Comparison of ENCODE assay signal across 20 cellular contexts in genomic region chr9:37127018-37127417, GRCh38.
"Had no signal": no experiment of that assay in that cellular context is flagged by ENCODE, and none has a peak within 500 bp of the region (broad histone marks: within the 10 kb centered on the region; RNA-seq: fewer than 3 reads in every experiment).

No MANE protein-coding gene starts in this region.

- H2AFZ ChIP-seq: hepatocyte had no signal

- H3K27ac Mint-ChIP-seq: naive thymus-derived CD4-positive, alpha-beta T cell; stimulated activated effector memory CD8-positive, alpha-beta T cell treated with anti-CD3 and anti-CD28 coated beads, Interleukin-12 subunit alpha, Interleukin-12 subunit beta, amount 100 ng/mL, for 72 hours; stimulated activated naive CD8-positive, alpha-beta T cell treated with anti-CD3 and anti-CD28 coated beads, Interleukin-15, Interleukin-2, amounts not matched to agents 100 ng/mL and 50 ng/mL, for 24 hours had no signal

- H3K9me3 ChIP-seq: neutrophil, psoas muscle, right lobe of liver, tibial artery, upper lobe of left lung, uterus had no signal

- H3K36me3 ChIP-seq: right lobe of liver, uterus had no signal

- H3K4me1 ChIP-seq: foreskin keratinocyte, uterus had no signal

- H3K4me3 Mint-ChIP-seq: naive thymus-derived CD4-positive, alpha-beta T cell; stimulated activated effector memory CD8-positive, alpha-beta T cell treated with anti-CD3 and anti-CD28 coated beads, Interleukin-12 subunit alpha, Interleukin-12 subunit beta, amount 100 ng/mL, for 72 hours; stimulated activated naive CD8-positive, alpha-beta T cell treated with anti-CD3 and anti-CD28 coated beads, Interleukin-15, Interleukin-2, amounts not matched to agents 100 ng/mL and 50 ng/mL, for 24 hours had no signal

- H3K4me2 ChIP-seq: hepatocyte had no signal

- H3K4me3 ChIP-seq: hepatocyte, lung, psoas muscle, right lobe of liver, tibial artery, upper lobe of left lung, uterus had no signal

- H3K27me3 ChIP-seq: foreskin keratinocyte, hepatocyte, neutrophil, right lobe of liver, tibial artery, upper lobe of left lung, uterus had no signal

- DNase-seq: dermis blood vessel endothelial cell; foreskin keratinocyte; head of caudate nucleus; left colon; left ventricle myocardium superior; mesendoderm; naive thymus-derived CD4-positive, alpha-beta T cell; psoas muscle; retina; right lobe of liver; stimulated activated CD4-positive, alpha-beta T cell treated with anti-CD3 and anti-CD28 coated beads, Interleukin-4, amount 100 ng/mL, for 1 hour; stimulated activated CD8-positive, alpha-beta memory T cell treated with anti-CD3 and anti-CD28 coated beads, Interleukin-4, amount 100 ng/mL, for 48 hours; tibial artery; upper lobe of left lung; uterus had no signal

- H3K27ac ChIP-seq: foreskin keratinocyte, hepatocyte, neutrophil, psoas muscle, right lobe of liver, tibial artery, upper lobe of left lung, uterus had no signal

- ATAC-seq: foreskin keratinocyte; left colon; left ventricle myocardium superior; naive thymus-derived CD4-positive, alpha-beta T cell; psoas muscle; right lobe of liver; stimulated activated effector memory CD8-positive, alpha-beta T cell treated with anti-CD3 and anti-CD28 coated beads, Interleukin-12 subunit alpha, Interleukin-12 subunit beta, amount 100 ng/mL, for 72 hours had no signal

- H3K9me3 Mint-ChIP-seq: naive thymus-derived CD4-positive, alpha-beta T cell; stimulated activated effector memory CD8-positive, alpha-beta T cell treated with anti-CD3 and anti-CD28 coated beads, Interleukin-12 subunit alpha, Interleukin-12 subunit beta, amount 100 ng/mL, for 72 hours; stimulated activated naive CD8-positive, alpha-beta T cell treated with anti-CD3 and anti-CD28 coated beads, Interleukin-15, Interleukin-2, amounts not matched to agents 100 ng/mL and 50 ng/mL, for 24 hours had no signal

- H3K27me3 Mint-ChIP-seq: naive thymus-derived CD4-positive, alpha-beta T cell; stimulated activated naive CD8-positive, alpha-beta T cell treated with anti-CD3 and anti-CD28 coated beads, Interleukin-15, Interleukin-2, amounts not matched to agents 100 ng/mL and 50 ng/mL, for 24 hours had no signal
